Comparison of ENCODE assay signal across 8 cellular contexts in genomic region chr1:42931108-42931539, GRCh38. TPM values are rescaled to one million over a fixed set of nuclear protein-coding genes. Genes with fewer than 3 reads are reported as not detected.
DNase-seq lines count a peak whose midpoint lies in the region; ATAC-seq, FAIRE-seq and TF ChIP-seq lines count a peak whose summit lies in the region.

No MANE protein-coding gene starts in this region.

- no peak for TF ChIP-seq POLR2A in K562 (conservative IDR thresholded peaks at IDR 0.05)

- H2AFZ ChIP-seq in K562 (ENCODE audit: low read depth, low read length) = no peak overlapping the region

- H3K4me1 Mint-ChIP-seq in stimulated activated naive CD8-positive, alpha-beta T cell treated with anti-CD3 and anti-CD28 coated beads, Interleukin-15, amount 100 ng/mL, for 72 hours = peaks cover 92% of the 10 kb centered on the region

- no TSS peak for BruUV-seq in K562 (replicated peaks; lab: Mats Ljungman, UMichigan)

- TF ChIP-seq CTCF in DOHH2 (IDR thresholded peaks at IDR 0.05; ENCODE audit: low read depth, low read length, poor library complexity, severe bottlenecking) (peak; percentile 64), K562 (IDR thresholded peaks at IDR 0.05 in 2 of 3, conservative IDR thresholded peaks at IDR 0.05 in 1 of 3; ENCODE audit: insufficient read depth in 2 of 3, low read depth in 1 of 3, low read length in 3 of 3) (peak; percentile 71 to 81 (median 80)), kidney (IDR thresholded peaks at IDR 0.05; ENCODE audit: borderline replicate concordance, extremely low read depth, insufficient read depth) (peak; percentile 32)

- CTCF ChIA-PET in K562 (lab: Yijun Ruan, JAX; ENCODE audit: low intra/inter-chr PET ratio) = interaction anchor here (0.6 to 2.8 kb wide), 2 partner anchors 142 to 520 kb away, joined by 3 to 32 read pairs; no protein-coding TSS in a partner anchor

- peak overlapping the region; percentile 98 for H3K27ac Mint-ChIP-seq in stimulated activated naive CD8-positive, alpha-beta T cell treated with anti-CD3 and anti-CD28 coated beads, Interleukin-15, amount 100 ng/mL, for 72 hours

- TF ChIP-seq EP300 in K562 (IDR thresholded peaks at IDR 0.05; ENCODE audit: low read length) = no peak

- no peaks in the 10 kb centered on the region for H3K9me2 ChIP-seq in DOHH2 (replicated peaks; ENCODE audit: control insufficient read depth, low read length)

- H3K9me3 Mint-ChIP-seq in stimulated activated naive CD8-positive, alpha-beta T cell treated with anti-CD3 and anti-CD28 coated beads, Interleukin-15, amount 100 ng/mL, for 72 hours = no peaks in the 10 kb centered on the region

- H3K4me1 ChIP-seq in DOHH2 (ENCODE audit: control insufficient read depth, low read length) (peaks cover 57% of the 10 kb centered on the region), K562 (replicated peaks in 1 of 2; ENCODE audit: control insufficient read depth in 2 of 2, insufficient read depth in 2 of 2, low read length in 2 of 2) (peaks cover 60 to 79% of the 10 kb centered on the region in 2 experiments), kidney (ENCODE audit: control insufficient read depth in 1 of 2, insufficient read depth in 1 of 2, low read depth in 1 of 2, low read length in 2 of 2) (peaks cover 14 to 19% of the 10 kb centered on the region in 2 donors)

- H3K4me2 ChIP-seq in DOHH2 (ENCODE audit: low read length) (peak overlapping the region; percentile 83), K562 (ENCODE audit: insufficient read depth, low read length) (no peak overlapping the region)

- POLR2A ChIA-PET in K562 (lab: Yijun Ruan, JAX) = interaction anchor here (0.6 to 1.6 kb wide), 4 partner anchors 8 to 144 kb away, joined by 3 read pairs; no protein-coding TSS in a partner anchor

- peak overlapping the region in 1 of 2 experiments; percentile 56; a peak in 1 of 4 replicates for H3K9ac ChIP-seq in K562 (ENCODE audit: insufficient read depth in 1 of 2, low read depth in 2 of 2, low read length in 2 of 2)
- peak overlapping the region; percentile 5 to 73 for H3K9ac ChIP-seq in kidney (ENCODE audit: low read length in 2 of 2)

- intact Hi-C loops in K562 (cut with micrococcal nuclease) (loop anchor here (1.0 to 10.0 kb wide), 2 partner anchors 22 to 246 kb away; partner anchors contain the start of gene YBX1), kidney (cut with DNase I) (no loop called here)

- no peaks in the 10 kb centered on the region for H3K27me3 ChIP-seq in DOHH2 (ENCODE audit: control insufficient read depth, low read length)
- no peaks in the 10 kb centered on the region for H3K27me3 ChIP-seq in K562 (ENCODE audit: control insufficient read depth in 2 of 2, insufficient read depth in 2 of 2, low read length in 2 of 2)

- WGBS in K562 (ENCODE audit: insufficient coverage, low coverage, missing lambda C conversion rate) = 78% methylated on average over 7 of the region's 7 CpGs

- peak; percentile 85 for ATAC-seq in K562
- peak; percentile 67 for ATAC-seq in stimulated activated naive CD8-positive, alpha-beta T cell treated with anti-CD3 and anti-CD28 coated beads, Interleukin-15, amount 100 ng/mL, for 72 hours

- DNase-seq in HT1080 (ENCODE audit: low read depth) (peak; percentile 42), T follicular helper cell (ENCODE audit: low read depth) (peak; percentile 29), K562 (ENCODE audit: extremely low read depth in 1 of 4, low spot score in 3 of 4) (peak; percentile 76 to 83 (median 76)), kidney (peak; percentile 80), inferior parietal cortex (ENCODE audit: extremely low spot score) (no peak), glomerular visceral epithelial cell (ENCODE audit: extremely low spot score) (no peak)
- DNase-seq in stimulated activated naive CD8-positive, alpha-beta T cell treated with anti-CD3 and anti-CD28 coated beads, Interleukin-15, amount 100 ng/mL, for 72 hours = peak; percentile 61 to 77

- TF ChIP-seq RAD21 in K562 (CRISPR knock-in tag; conservative IDR thresholded peaks at IDR 0.05 in 1 of 2, IDR thresholded peaks at IDR 0.05 in 1 of 2) = peak; percentile 59 to 89

- H4K20me1 ChIP-seq in DOHH2 (ENCODE audit: control insufficient read depth, insufficient read depth, low read depth, low read length) = peaks cover 36% of the 10 kb centered on the region
- H4K20me1 ChIP-seq in K562 (replicated peaks; ENCODE audit: control insufficient read depth, insufficient read depth, low read length) = peaks cover 30% of the 10 kb centered on the region

- H3K27ac ChIP-seq in DOHH2 (ENCODE audit: low read depth, low read length) = peak overlapping the region; percentile 85
- H3K27ac ChIP-seq in K562 (ENCODE audit: extremely low read depth, low read depth, low read length) = peak overlapping the region; percentile 53; the same call in 1 of the 3 replicates
- H3K27ac ChIP-seq in kidney (ENCODE audit: low read depth in 2 of 2, low read length in 2 of 2) = peak overlapping the region in 1 of 2 donors; percentile 89

- H3K4me3 ChIP-seq in DOHH2 (ENCODE audit: low read length) = peak overlapping the region; percentile 55
- H3K4me3 ChIP-seq in K562 = no peak overlapping the region
- H3K4me3 ChIP-seq in kidney (ENCODE audit: low read length in 2 of 2) = no peak overlapping the region

- H3K36me3 ChIP-seq in DOHH2 (ENCODE audit: control insufficient read depth, low read length) (peaks cover 98% of the 10 kb centered on the region), K562 (ENCODE audit: control insufficient read depth, insufficient read depth, low read length) (peaks cover 99% of the 10 kb centered on the region), kidney (ENCODE audit: control insufficient read depth in 1 of 2, insufficient read depth in 2 of 2, low read length in 2 of 2) (peaks cover 14 to 26% of the 10 kb centered on the region in 2 donors)

- peaks cover 61% of the 10 kb centered on the region for H3K79me2 ChIP-seq in DOHH2 (ENCODE audit: control insufficient read depth, low read length)
- peaks cover 59% of the 10 kb centered on the region for H3K79me2 ChIP-seq in K562 (ENCODE audit: control insufficient read depth, insufficient read depth, low read length)

- H3K9me1 ChIP-seq in K562 (ENCODE audit: control insufficient read depth, insufficient read depth, low read length) = peaks cover 32% of the 10 kb centered on the region

- H3K4me3 Mint-ChIP-seq in stimulated activated naive CD8-positive, alpha-beta T cell treated with anti-CD3 and anti-CD28 coated beads, Interleukin-15, amount 100 ng/mL, for 72 hours = peak overlapping the region; percentile 82 to 85

- H3K27me3 Mint-ChIP-seq in stimulated activated naive CD8-positive, alpha-beta T cell treated with anti-CD3 and anti-CD28 coated beads, Interleukin-15, amount 100 ng/mL, for 72 hours = no peaks in the 10 kb centered on the region

- H3F3A ChIP-seq in DOHH2 (ENCODE audit: control insufficient read depth, insufficient read depth) = peaks cover 29% of the 10 kb centered on the region

- in situ Hi-C loops in K562 (cut with MboI) = no loop called here

- no peaks in the 10 kb centered on the region for H3K9me3 ChIP-seq in DOHH2 (ENCODE audit: control insufficient read depth, insufficient read depth, low read length)
- H3K9me3 ChIP-seq in K562 (replicated peaks; ENCODE audit: control insufficient read depth, insufficient read depth, low read depth, low read length) = no peaks in the 10 kb centered on the region
- no peaks in the 10 kb centered on the region for H3K9me3 ChIP-seq in kidney (ENCODE audit: control insufficient read depth in 1 of 2, low read length in 2 of 2)

- FAIRE-seq in K562 (lab: Jason Lieb, UNC) (peak; percentile 19), kidney (lab: Jason Lieb, UNC) (no peak)

TF ChIP-seq in K562, 482 proteins besides CTCF, POLR2A, EP300 and RAD21 (continues in another document):
- TF ChIP-seq ETV5 (CRISPR knock-in tag; IDR thresholded peaks at IDR 0.05; ENCODE audit: low read depth) = 0 out of 2 replicates have a peak, but pooled peaks have one; percentile 42
- no peak for TF ChIP-seq ZFP30 (CRISPR knock-in tag; IDR thresholded peaks at IDR 0.05; ENCODE audit: borderline replicate concordance)
- TF ChIP-seq MYNN (IDR thresholded peaks at IDR 0.05) = 0 out of 2 replicates have a peak, but pooled peaks have one; percentile 31
- no peak for TF ChIP-seq MYNN (CRISPR knock-in tag; IDR thresholded peaks at IDR 0.05)
- TF ChIP-seq MAX (CRISPR knock-in tag; IDR thresholded peaks at IDR 0.05) = peak; percentile 24; the same call in 1 of the 2 replicates
- TF ChIP-seq MAZ (CRISPR knock-in tag; conservative IDR thresholded peaks at IDR 0.05 in 1 of 2, IDR thresholded peaks at IDR 0.05 in 1 of 2) = 0 out of 4 replicates have a peak, but pooled peaks of 1 of the 2 experiments have one; percentile 32

RNA-seq across cellular contexts. Expression of gene SLC2A1, which starts 27.5 kb away (rescaled TPM):
- 166 and 204 TPM in 2 replicates for total RNA-seq in HT1080 (2014; rRNA removed; shearing (Covaris generic))
- polyA plus RNA-seq in HT1080 (2015; cell fraction: cytosol; rRNA removed) = 199 and 260 TPM in 2 replicates
- polyA plus RNA-seq in HT1080 (2015; cell fraction: nucleus; rRNA removed) = 463 and 503 TPM in 2 replicates
- total RNA-seq in K562 (2011; cell fraction: chromatin; rRNA removed; ENCODE audit: low replicate concordance) = 278 and 566 TPM in 2 replicates
- total RNA-seq in K562 (2011; cell fraction: nucleolus; rRNA removed) = 420 and 508 TPM in 2 replicates
- total RNA-seq in K562 (2011; cell fraction: nucleoplasm; rRNA removed) = 435 and 495 TPM in 2 replicates
- total RNA-seq in K562 (2014; rRNA removed) (93.1 and 145 TPM in 2 replicates), K562 (2014; rRNA removed; fragmentation: Illumina TruSeq; extraction: Trizol) (39.4 and 42.8 TPM in 2 replicates), K562 (2015; rRNA removed; fragmentation: Illumina TruSeq; extraction: Trizol) (34.9 and 37.4 TPM in 2 replicates), K562 (2021) (141 and 153 TPM in 2 replicates), kidney (55.9 TPM)
- polyA plus RNA-seq in K562 (2011; rRNA removed) (53.4 and 142 TPM in 2 replicates), K562 (2014; fragmentation: Illumina TruSeq; extraction: Trizol) (73.4 and 73.6 TPM in 2 replicates), K562 (2014; fragmentation: Nextera tagmentation; extraction: Ambion mirVana) (10 to 100 TPM; 12.6 to 22.9 TPM), K562 (2014; rRNA removed) (48.0 and 52.8 TPM in 2 replicates), kidney (ENCODE audit: insufficient read depth, low read depth, low replicate concordance) (28.6 TPM)
- polyA plus RNA-seq in K562 (2011; cell fraction: cytosol; rRNA removed) = 95.7 and 144 TPM in 2 replicates
- 174 and 230 TPM in 2 replicates for polyA plus RNA-seq in K562 (2011; cell fraction: nucleus; rRNA removed)
- polyA plus RNA-seq in K562 (2012) = 54.8 and 81.2 TPM in 2 replicates
- 56.6 and 73.8 TPM in 2 replicates for polyA minus RNA-seq in K562 (2011; rRNA and poly(A)+ RNA removed)
- polyA minus RNA-seq in K562 (2011; cell fraction: cytosol; rRNA and poly(A)+ RNA removed) = 98.1 and 111 TPM in 2 replicates
- polyA minus RNA-seq in K562 (2011; cell fraction: nucleus; rRNA and poly(A)+ RNA removed) = 86.4 and 99.1 TPM in 2 replicates

Comparison
In these comparisons a context has a peak if more than half of its experiments do, and no peak if none do; other contexts are left out.
1. DNase-seq: peak in HT1080 (single experiment), T follicular helper cell (single experiment), K562 (4 of 4), kidney (single experiment) and stimulated activated naive CD8-positive, alpha-beta T cell treated with anti-CD3 and anti-CD28 coated beads, Interleukin-15, amount 100 ng/mL, for 72 hours (2 of 2); none in inferior parietal cortex (single experiment) and glomerular visceral epithelial cell (single experiment).
2. Peak in every context shown above with its lines, with median percentiles within 50 percentile points of each other: CTCF ChIP-seq.